21 cellular contexts compared by ENCODE assay signal in genomic region chr2:238280083-238280816, GRCh38.
"Had no signal": no experiment of that assay in that cellular context is flagged by ENCODE, and none has a peak within 500 bp of the region (broad histone marks: within the 10 kb centered on the region; RNA-seq: fewer than 3 reads in every experiment).

No MANE protein-coding gene starts in this region.

- DNase-seq: activated CD4-positive, alpha-beta T cell treated with anti-CD3 and anti-CD28 coated beads, Interleukin-2, amount 10 ng/mL, durations not matched to agents 7 days and 5 days; activated CD8-positive, alpha-beta T cell treated with anti-CD3 and anti-CD28 coated beads, Interleukin-2, amount 10 ng/mL, durations not matched to agents 7 days and 5 days; activated naive CD4-positive, alpha-beta T cell treated with anti-CD3 and anti-CD28 coated beads for 36 hours; activated T-cell treated with anti-CD3 and anti-CD28 coated beads, Interleukin-2, amount 50 U/mL, for 4 hours; body of pancreas; central memory CD4-positive, alpha-beta T cell; endodermal cell; foreskin fibroblast; naive thymus-derived CD4-positive, alpha-beta T cell; ovary; stimulated activated CD4-positive, alpha-beta T cell treated with anti-CD3 and anti-CD28 coated beads, Interleukin-12 subunit alpha, Interleukin-12 subunit beta, amount 100 ng/mL, for 4 hours; stimulated activated CD4-positive, alpha-beta T cell treated with anti-CD3 and anti-CD28 coated beads, Interleukin-1b, Interleukin-23, amount 100 ng/mL, for 48 hours; stimulated activated naive CD4-positive, alpha-beta T cell treated with Interleukin-2 at 50 U/mL for 16 hours; T-helper 1 cell; T-helper 9 cell; thyroid gland; uterus had no signal

- H3K27ac Mint-ChIP-seq: activated CD4-positive, alpha-beta T cell treated with anti-CD3 and anti-CD28 coated beads, Interleukin-2, amount 10 ng/mL, durations not matched to agents 7 days and 5 days; activated CD8-positive, alpha-beta T cell treated with anti-CD3 and anti-CD28 coated beads, Interleukin-2, amount 10 ng/mL, durations not matched to agents 7 days and 5 days; activated naive CD4-positive, alpha-beta T cell treated with anti-CD3 and anti-CD28 coated beads for 36 hours; endodermal cell; memory B cell had no signal

- H3K4me1 ChIP-seq: uterus had no signal

- H3K4me2 ChIP-seq: neural progenitor cell had no signal

- H3K27ac ChIP-seq: body of pancreas, epithelial cell of prostate, neural progenitor cell, ovary, thyroid gland, uterus had no signal

- H3K27me3 ChIP-seq: body of pancreas, neural progenitor cell, ovary, thyroid gland, uterus had no signal

- H3K4me3 Mint-ChIP-seq: activated CD4-positive, alpha-beta T cell treated with anti-CD3 and anti-CD28 coated beads, Interleukin-2, amount 10 ng/mL, durations not matched to agents 7 days and 5 days; activated CD8-positive, alpha-beta T cell treated with anti-CD3 and anti-CD28 coated beads, Interleukin-2, amount 10 ng/mL, durations not matched to agents 7 days and 5 days; activated naive CD4-positive, alpha-beta T cell treated with anti-CD3 and anti-CD28 coated beads for 36 hours; activated T-cell treated with anti-CD3 and anti-CD28 coated beads, Interleukin-2, amount 50 U/mL, for 4 hours; endodermal cell; memory B cell; naive thymus-derived CD4-positive, alpha-beta T cell; neural progenitor cell had no signal

- H3K4me3 ChIP-seq: body of pancreas, neural progenitor cell, ovary, thyroid gland, uterus had no signal

- H3K9me3 Mint-ChIP-seq: activated CD4-positive, alpha-beta T cell treated with anti-CD3 and anti-CD28 coated beads, Interleukin-2, amount 10 ng/mL, durations not matched to agents 7 days and 5 days; activated naive CD4-positive, alpha-beta T cell treated with anti-CD3 and anti-CD28 coated beads for 36 hours; activated T-cell treated with anti-CD3 and anti-CD28 coated beads, Interleukin-2, amount 50 U/mL, for 4 hours; endodermal cell; memory B cell; neural progenitor cell had no signal

- H3K36me3 ChIP-seq: neural progenitor cell, ovary, uterus had no signal

- H3K9me3 ChIP-seq: body of pancreas, ovary, thyroid gland, uterus had no signal

- ATAC-seq: activated CD8-positive, alpha-beta T cell treated with anti-CD3 and anti-CD28 coated beads, Interleukin-2, amount 10 ng/mL, durations not matched to agents 7 days and 5 days; activated T-cell treated with anti-CD3 and anti-CD28 coated beads, Interleukin-2, amount 50 U/mL, for 4 hours; body of pancreas; left lobe of liver; naive thymus-derived CD4-positive, alpha-beta T cell had no signal

- H3K27me3 Mint-ChIP-seq: activated CD4-positive, alpha-beta T cell treated with anti-CD3 and anti-CD28 coated beads, Interleukin-2, amount 10 ng/mL, durations not matched to agents 7 days and 5 days; memory B cell; naive thymus-derived CD4-positive, alpha-beta T cell had no signal

- H2AFZ ChIP-seq: neural progenitor cell had no signal
